ENCODE assay signal across 1 cellular context in genomic region chr4:66489783-66490452, GRCh38.
TF ChIP-seq lines count a peak whose summit lies in the region.

No MANE protein-coding gene starts in this region.

TF ChIP-seq in SK-N-SH treated with all-trans-retinoic acid at 6 μM for 48 hours, 23 proteins besides CTCF, POLR2A, EP300 and RAD21 (continued from another document):
- no peak for TF ChIP-seq TSHZ2 (CRISPR knock-in tag; IDR thresholded peaks at IDR 0.05)
- no peak for TF ChIP-seq OSR1 (CRISPR knock-in tag; IDR thresholded peaks at IDR 0.05)
- TF ChIP-seq ZNF8 (CRISPR knock-in tag; IDR thresholded peaks at IDR 0.05) = no peak
- no peak for TF ChIP-seq CSRNP3 (CRISPR knock-in tag; IDR thresholded peaks at IDR 0.05)
